34 cellular contexts compared by ENCODE assay signal in genomic region chr12:126509587-126509986, GRCh38.
"Had no signal": no experiment of that assay in that cellular context is flagged by ENCODE, and none has a peak within 500 bp of the region (broad histone marks: within the 10 kb centered on the region; RNA-seq: fewer than 3 reads in every experiment).

No MANE protein-coding gene starts in this region.

- DNase-seq: activated CD4-positive, alpha-beta memory T cell treated with anti-CD3 and anti-CD28 coated beads, Interleukin-2, amount 10 ng/mL, durations not matched to agents 7 days and 5 days; activated CD4-positive, alpha-beta T cell treated with anti-CD3 and anti-CD28 coated beads for 1 hour; activated CD4-positive, alpha-beta T cell treated with anti-CD3 and anti-CD28 coated beads for 48 hours; activated CD4-positive, CD25-positive, alpha-beta regulatory T cell; activated CD8-positive, alpha-beta memory T cell treated with anti-CD3 and anti-CD28 coated beads for 24 hours; activated CD8-positive, alpha-beta memory T cell treated with anti-CD3 and anti-CD28 coated beads, Interleukin-2, amount 10 ng/mL, durations not matched to agents 7 days and 5 days; activated CD8-positive, alpha-beta memory T cell treated with anti-CD3 and anti-CD28 coated beads, Interleukin-2, amount 50 U/mL, for 48 hours; activated effector memory CD4-positive, alpha-beta T cell treated with Interleukin-2 at 50 U/mL for 16 hours; activated naive CD4-positive, alpha-beta T cell treated with anti-CD3 and anti-CD28 coated beads, Interleukin-2, amount 10 ng/mL, durations not matched to agents 7 days and 5 days; activated naive CD8-positive, alpha-beta T cell treated with anti-CD3 and anti-CD28 coated beads, Interleukin-2, amount 50 U/mL, for 24 hours; activated T-cell treated with anti-CD3 and anti-CD28 coated beads, Interleukin-2, amount 50 U/mL, for 48 hours; anterior cingulate cortex; brain microvascular endothelial cell; central memory CD4-positive, alpha-beta T cell; NCI-H1092 treated with DMSO at 0.1 percent for 48 hours; NCI-H1417; NCI-H146; NCI-H187; NCI-H2029 treated with DMSO at 0.1 percent for 48 hours; NCI-H2171 treated with DMSO at 0.1 percent for 48 hours; NCI-H2227 treated with DMSO at 0.1 percent for 48 hours; NCI-H446; NCI-H510A treated with DMSO at 0.1 percent for 48 hours; NCI-H526 treated with DMSO at 0.1 percent for 48 hours; NCI-H82; PC-9; SHP77; SJCRH30; T1000; WERI-Rb-1 had no signal

- H3K9me3 ChIP-seq: SJCRH30 had no signal

- H3K4me1 ChIP-seq: SJCRH30 had no signal

- H3K36me3 ChIP-seq: brain microvascular endothelial cell, SJCRH30, WERI-Rb-1 had no signal

- H3K4me3 ChIP-seq: K562, PC-9, SJCRH30, SK-N-MC had no signal

- H3K27ac ChIP-seq: brain microvascular endothelial cell, PC-9, RWPE1, SJCRH30, SK-N-MC, WERI-Rb-1 had no signal

- FAIRE-seq: K562, RCC 7860 had no signal

- H3K27me3 ChIP-seq: brain microvascular endothelial cell, SJCRH30 had no signal

- ATAC-seq: activated CD8-positive, alpha-beta memory T cell treated with anti-CD3 and anti-CD28 coated beads, Interleukin-2, amount 10 ng/mL, durations not matched to agents 7 days and 5 days; activated naive CD8-positive, alpha-beta T cell treated with anti-CD3 and anti-CD28 coated beads, Interleukin-2, amount 50 U/mL, for 24 hours; K562 had no signal
